ENCODE assay signal across 25 cellular contexts in genomic region chrX:97416461-97416860, GRCh38.
DNase-seq lines count a peak whose midpoint lies in the region; ATAC-seq and TF ChIP-seq lines count a peak whose summit lies in the region.
"Had no signal": no experiment of that assay in that cellular context is flagged by ENCODE, and none has a peak within 500 bp of the region (broad histone marks: within the 10 kb centered on the region; RNA-seq: fewer than 3 reads in every experiment).

No MANE protein-coding gene starts in this region.

- H3K27me3 ChIP-seq in breast epithelium (peaks cover 0 to 4% of the 10 kb centered on the region in 2 donors), left ventricle myocardium inferior (ENCODE audit: low read depth) (no peaks in the 10 kb centered on the region)
- H3K27me3 ChIP-seq: MG63 had no signal

- H3K27ac Mint-ChIP-seq in MCF 10A (ENCODE audit: low read depth, unreplicated experiment), result no peak overlapping the region
- no peak overlapping the region for H3K27ac Mint-ChIP-seq in stimulated activated effector memory CD8-positive, alpha-beta T cell treated with anti-CD3 and anti-CD28 coated beads, Interleukin-12 subunit alpha, Interleukin-12 subunit beta, amount 100 ng/mL, for 72 hours
- H3K27ac Mint-ChIP-seq: B cell; CD8-positive, alpha-beta T cell had no signal

- CTCF ChIA-PET in MCF 10A (lab: Yijun Ruan, JAX), result no interaction called here

- no peak overlapping the region for H3K4me3 ChIP-seq in breast epithelium
- H3K4me3 ChIP-seq in left ventricle myocardium inferior, result no peak overlapping the region
- H3K4me3 ChIP-seq: K562, MG63 had no signal

- no peaks in the 10 kb centered on the region for H3K36me3 ChIP-seq in breast epithelium
- no peaks in the 10 kb centered on the region for H3K36me3 ChIP-seq in left ventricle myocardium inferior
- H3K36me3 ChIP-seq: MG63 had no signal

- peak; percentile 35 for DNase-seq in MCF 10A (ENCODE audit: unreplicated experiment)
- DNase-seq in breast epithelium (ENCODE audit: low spot score in 2 of 2), result no peak
- peak; percentile 61 for DNase-seq in RPMI7951 (ENCODE audit: low read depth)
- DNase-seq in NCI-H774 (lab: John Stamatoyannopoulos, UW), result no peak
- no peak for DNase-seq in stimulated activated effector memory CD8-positive, alpha-beta T cell treated with anti-CD3 and anti-CD28 coated beads, Interleukin-12 subunit alpha, Interleukin-12 subunit beta, amount 100 ng/mL, for 72 hours (ENCODE audit: low spot score in 2 of 2)
- DNase-seq in left ventricle myocardium inferior, result no peak
- DNase-seq: Caco-2; CD8-positive, alpha-beta T cell; DMS79; MG63; NCI-H1048; NCI-H1436; NCI-H187; NCI-H2081 treated with DMSO at 0.1 percent for 48 hours; NCI-H2171 treated with DMSO at 0.1 percent for 48 hours; NCI-H524 treated with DMSO at 0.1 percent for 48 hours; NCI-H82; NK-92 treated with Interleukin-12 subunit alpha and Interleukin-12 subunit beta, amount 100 ng/mL, for 24 hours had no signal

- H3K4me1 ChIP-seq in breast epithelium, result no peaks in the 10 kb centered on the region
- H3K4me1 ChIP-seq in left ventricle myocardium inferior, result no peaks in the 10 kb centered on the region
- H3K4me1 ChIP-seq: Caco-2 had no signal

- H3K4me1 Mint-ChIP-seq in MCF 10A (ENCODE audit: insufficient read depth, unreplicated experiment), result no peaks in the 10 kb centered on the region
- H3K4me1 Mint-ChIP-seq in stimulated activated effector memory CD8-positive, alpha-beta T cell treated with anti-CD3 and anti-CD28 coated beads, Interleukin-12 subunit alpha, Interleukin-12 subunit beta, amount 100 ng/mL, for 72 hours, result no peaks in the 10 kb centered on the region
- H3K4me1 Mint-ChIP-seq: B cell had no signal

- BruUV-seq in MCF 10A (replicated peaks; lab: Mats Ljungman, UMichigan), result no TSS peak

- H3K27ac ChIP-seq in breast epithelium, result no peak overlapping the region
- no peak overlapping the region for H3K27ac ChIP-seq in left ventricle myocardium inferior (replicated peaks)
- H3K27ac ChIP-seq: 22Rv1, C4-2B, HL-60 had no signal

- H3K36me3 Mint-ChIP-seq in MCF 10A (ENCODE audit: insufficient read depth, unreplicated experiment), result peaks cover 15% of the 10 kb centered on the region
- H3K36me3 Mint-ChIP-seq in stimulated activated effector memory CD8-positive, alpha-beta T cell treated with anti-CD3 and anti-CD28 coated beads, Interleukin-12 subunit alpha, Interleukin-12 subunit beta, amount 100 ng/mL, for 72 hours, result no peaks in the 10 kb centered on the region
- H3K36me3 Mint-ChIP-seq: CD8-positive, alpha-beta T cell had no signal

- H3K27me3 Mint-ChIP-seq in MCF 10A (ENCODE audit: insufficient read depth, unreplicated experiment), result peaks cover 53% of the 10 kb centered on the region
- H3K27me3 Mint-ChIP-seq: B cell had no signal

- intact Hi-C loops in MCF 10A (cut with micrococcal nuclease) (no loop called here), breast epithelium (cut with DNase I; ENCODE audit: low total_unique reads) (no loop called here), left ventricle myocardium inferior (cut with micrococcal nuclease) (no loop called here)

- ATAC-seq in esophagus mucosa, result peak; percentile 13
- no peak for ATAC-seq in stimulated activated effector memory CD8-positive, alpha-beta T cell treated with anti-CD3 and anti-CD28 coated beads, Interleukin-12 subunit alpha, Interleukin-12 subunit beta, amount 100 ng/mL, for 72 hours
- ATAC-seq: CD8-positive, alpha-beta T cell; K562; SK-N-SH treated with all-trans-retinoic acid at 6 μM for 48 hours had no signal

- no peak overlapping the region for H3K4me3 Mint-ChIP-seq in MCF 10A (ENCODE audit: unreplicated experiment)
- no peak overlapping the region for H3K4me3 Mint-ChIP-seq in stimulated activated effector memory CD8-positive, alpha-beta T cell treated with anti-CD3 and anti-CD28 coated beads, Interleukin-12 subunit alpha, Interleukin-12 subunit beta, amount 100 ng/mL, for 72 hours
- H3K4me3 Mint-ChIP-seq: B cell; CD8-positive, alpha-beta T cell had no signal

- TF ChIP-seq CTCF in MCF 10A (IDR thresholded peaks at IDR 0.05; ENCODE audit: unreplicated experiment) (no peak), breast epithelium (IDR thresholded peaks at IDR 0.05) (no peak), left ventricle myocardium inferior (IDR thresholded peaks at IDR 0.05; ENCODE audit: borderline replicate concordance) (no peak)

- no peaks in the 10 kb centered on the region for H3K9me3 ChIP-seq in breast epithelium
- H3K9me3 ChIP-seq in left ventricle myocardium inferior (replicated peaks), result no peaks in the 10 kb centered on the region
- H3K9me3 ChIP-seq: Caco-2, MG63 had no signal

- peaks cover 7% of the 10 kb centered on the region for H3K9me3 Mint-ChIP-seq in MCF 10A (ENCODE audit: unreplicated experiment)
- H3K9me3 Mint-ChIP-seq in stimulated activated effector memory CD8-positive, alpha-beta T cell treated with anti-CD3 and anti-CD28 coated beads, Interleukin-12 subunit alpha, Interleukin-12 subunit beta, amount 100 ng/mL, for 72 hours, result no peaks in the 10 kb centered on the region
- H3K9me3 Mint-ChIP-seq: CD8-positive, alpha-beta T cell had no signal

- POLR2A ChIA-PET in MCF 10A (lab: Yijun Ruan, JAX), result no interaction called here

- no peak for TF ChIP-seq POLR2A in breast epithelium (IDR thresholded peaks at IDR 0.05)

Comparison
In these comparisons a context has a peak if more than half of its experiments do, and no peak if none do; other contexts are left out.
1. DNase-seq: peak in MCF 10A (single experiment) and RPMI7951 (single experiment); none in breast epithelium (0 of 2), NCI-H774 (single experiment), stimulated activated effector memory CD8-positive, alpha-beta T cell treated with anti-CD3 and anti-CD28 coated beads, Interleukin-12 subunit alpha, Interleukin-12 subunit beta, amount 100 ng/mL, for 72 hours (0 of 2) and left ventricle myocardium inferior (single experiment).